24 cellular contexts compared by ENCODE assay signal in the genomic region with DNA sequence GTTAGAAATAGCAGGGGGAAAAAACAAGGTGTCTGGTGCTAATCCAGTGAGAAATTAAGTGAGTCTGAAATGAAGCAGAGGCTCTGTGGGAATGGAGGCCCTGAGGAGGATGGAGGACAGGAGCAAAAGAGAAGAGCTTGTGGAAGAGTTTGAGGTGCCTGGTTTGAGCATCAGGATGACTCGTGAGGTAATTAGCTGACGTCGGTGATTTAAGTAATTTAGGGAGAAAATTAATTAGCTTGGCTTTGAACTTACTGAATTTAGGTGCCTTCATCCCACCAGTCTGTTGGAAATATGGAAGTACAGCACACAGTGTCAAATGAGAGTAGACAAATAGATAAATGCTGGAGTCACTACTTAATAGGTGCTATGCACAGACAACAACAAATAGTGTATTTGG.
"Had no signal": no experiment of that assay in that cellular context is flagged by ENCODE, and none has a peak within 500 bp of the region (broad histone marks: within the 10 kb centered on the region; RNA-seq: fewer than 3 reads in every experiment).

No MANE protein-coding gene starts in this region.

- H3K36me3 ChIP-seq: MG63, SJCRH30 had no signal

- DNase-seq: Karpas-422, KG1, MG63, NCI-H1048, NCI-H1105, NCI-H1417, NCI-H1436 treated with DMSO at 0.1 percent for 48 hours, NCI-H1694, NCI-H187 treated with DMSO at 0.1 percent for 48 hours, NCI-H2029 treated with DMSO at 0.1 percent for 48 hours, NCI-H2171 treated with DMSO at 0.1 percent for 48 hours, NCI-H345, NCI-H446 treated with DMSO at 0.1 percent for 48 hours, NCI-H510A treated with DMSO at 0.1 percent for 48 hours, NCI-H526, NCI-H748 treated with DMSO at 0.1 percent for 48 hours, PC-3, SHP77, SJCRH30, T-helper 1 cell had no signal

- H3K9me3 ChIP-seq: SJCRH30 had no signal

- H3K27ac ChIP-seq: HL-60, RWPE1, SJCRH30 had no signal

- ATAC-seq: Panc1, PC-3, SK-N-SH treated with all-trans-retinoic acid at 6 μM for 48 hours had no signal

- H3K27me3 ChIP-seq: MG63, SJCRH30 had no signal

- H3K4me3 ChIP-seq: MG63, SJCRH30 had no signal
